Comparison of ENCODE assay signal across 17 cellular contexts in the genomic region with DNA sequence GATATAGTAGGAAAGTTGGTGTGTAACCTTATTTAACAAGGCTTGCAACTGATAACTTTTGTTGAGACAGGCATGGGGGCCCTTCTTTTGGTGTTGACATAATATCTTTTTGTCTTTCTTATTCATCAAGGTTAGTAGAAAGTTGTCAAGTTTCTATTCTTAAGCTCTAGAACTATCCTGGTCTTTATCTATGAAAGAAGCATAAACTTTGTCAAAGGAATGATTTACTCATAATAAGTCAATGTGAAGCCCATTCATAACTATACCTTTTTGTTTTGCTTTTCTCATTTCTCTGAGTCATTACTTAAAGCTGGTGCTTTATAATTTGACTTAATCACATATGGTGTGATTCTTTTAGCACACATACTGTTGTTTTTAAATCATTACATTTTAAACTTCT.
A peak's percentile ranks its signal among the peaks of the same experiment; 100 is the strongest.
DNase-seq lines count a peak whose midpoint lies in the region; ATAC-seq and TF ChIP-seq lines count a peak whose summit lies in the region.
"Had no signal": no experiment of that assay in that cellular context is flagged by ENCODE, and none has a peak within 500 bp of the region (broad histone marks: within the 10 kb centered on the region; RNA-seq: fewer than 3 reads in every experiment).

No MANE protein-coding gene starts in this region.

- peaks cover 0 to 15% of the 10 kb centered on the region in 2 donors for H3K9me3 ChIP-seq in ascending aorta

- H3K4me1 ChIP-seq in GM23338 (ENCODE audit: insufficient read depth) (peaks cover 27% of the 10 kb centered on the region), ascending aorta (peaks cover 0 to 10% of the 10 kb centered on the region in 2 donors)

- peaks cover 30% of the 10 kb centered on the region for H3K36me3 Mint-ChIP-seq in activated T-cell treated with anti-CD3 and anti-CD28 coated beads, Interleukin-2, amount 50 U/mL, for 4 hours (ENCODE audit: insufficient read depth)
- H3K36me3 Mint-ChIP-seq in GM23338 (ENCODE audit: low read depth), result peaks cover 41% of the 10 kb centered on the region
- H3K36me3 Mint-ChIP-seq in natural killer cell treated with Interleukin-12 subunit alpha and Interleukin-12 subunit beta and Interleukin-15 and Interleukin-18, amount 100 ng/mL, for 72 hours, result peaks cover 27% of the 10 kb centered on the region

- peaks cover 43% of the 10 kb centered on the region for H3K4me1 Mint-ChIP-seq in activated T-cell treated with anti-CD3 and anti-CD28 coated beads, Interleukin-2, amount 50 U/mL, for 4 hours (ENCODE audit: low read depth)
- peaks cover 4% of the 10 kb centered on the region; the same call in 1 of the 3 replicates for H3K4me1 Mint-ChIP-seq in GM23338
- H3K4me1 Mint-ChIP-seq in natural killer cell treated with Interleukin-12 subunit alpha and Interleukin-12 subunit beta and Interleukin-15 and Interleukin-18, amount 100 ng/mL, for 72 hours (ENCODE audit: low read depth in 2 of 2), result peaks cover 49 to 72% of the 10 kb centered on the region in 2 donors

- no peak overlapping the region for H3K27ac ChIP-seq in GM23338 (ENCODE audit: low read depth)
- no peak overlapping the region for H3K27ac ChIP-seq in ascending aorta

- DNase-seq in activated T-cell treated with anti-CD3 and anti-CD28 coated beads, Interleukin-2, amount 50 U/mL, for 4 hours, result no peak
- no peak for DNase-seq in activated T-cell treated with anti-CD3 and anti-CD28 coated beads, Interleukin-2, amount 50 U/mL, for 1 hour
- DNase-seq in GM23338 (ENCODE audit: low spot score) (no peak), mesenteric fat pad (ENCODE audit: low spot score) (no peak), ascending aorta (ENCODE audit: low spot score in 2 of 2) (no peak)
- no peak for DNase-seq in natural killer cell treated with Interleukin-12 subunit alpha and Interleukin-12 subunit beta and Interleukin-15 and Interleukin-18, amount 100 ng/mL, for 72 hours (ENCODE audit: low spot score)
- DNase-seq: CD4-positive, alpha-beta T cell; DMS53; KG1; NCI-H1417 treated with DMSO at 0.1 percent for 48 hours; NCI-H2029; NCI-H2171 treated with DMSO at 0.1 percent for 48 hours; NCI-H748 treated with DMSO at 0.1 percent for 48 hours; OCI-M1 had no signal

- no peak overlapping the region for H3K27ac Mint-ChIP-seq in GM23338
- peak overlapping the region; percentile 67 to 74 for H3K27ac Mint-ChIP-seq in natural killer cell treated with Interleukin-12 subunit alpha and Interleukin-12 subunit beta and Interleukin-15 and Interleukin-18, amount 100 ng/mL, for 72 hours
- H3K27ac Mint-ChIP-seq: B cell; CD4-positive, alpha-beta T cell had no signal

- H3F3A ChIP-seq in GM23338 (replicated peaks; ENCODE audit: low read depth), result no peaks in the 10 kb centered on the region

- no peaks in the 10 kb centered on the region for H3K27me3 Mint-ChIP-seq in activated T-cell treated with anti-CD3 and anti-CD28 coated beads, Interleukin-2, amount 50 U/mL, for 4 hours (ENCODE audit: low read depth)
- H3K27me3 Mint-ChIP-seq in GM23338 (ENCODE audit: insufficient read depth, low read depth, poor library complexity), result no peaks in the 10 kb centered on the region
- no peaks in the 10 kb centered on the region for H3K27me3 Mint-ChIP-seq in natural killer cell treated with Interleukin-12 subunit alpha and Interleukin-12 subunit beta and Interleukin-15 and Interleukin-18, amount 100 ng/mL, for 72 hours
- H3K27me3 Mint-ChIP-seq: B cell; CD4-positive, alpha-beta T cell had no signal

- no peak overlapping the region for H3K4me3 ChIP-seq in GM23338
- no peak overlapping the region for H3K4me3 ChIP-seq in ascending aorta

- no peaks in the 10 kb centered on the region for H3K9me3 Mint-ChIP-seq in activated T-cell treated with anti-CD3 and anti-CD28 coated beads, Interleukin-2, amount 50 U/mL, for 4 hours
- H3K9me3 Mint-ChIP-seq in GM23338, result peaks cover 19% of the 10 kb centered on the region; the same call in 2 of the 3 replicates
- H3K9me3 Mint-ChIP-seq in natural killer cell treated with Interleukin-12 subunit alpha and Interleukin-12 subunit beta and Interleukin-15 and Interleukin-18, amount 100 ng/mL, for 72 hours, result peaks cover 5% of the 10 kb centered on the region

- H3K36me3 ChIP-seq in GM23338 (ENCODE audit: insufficient read depth) (peaks cover 10% of the 10 kb centered on the region; the same call in 1 of the 2 replicates), ascending aorta (peaks cover 0 to 14% of the 10 kb centered on the region in 2 donors)

- intact Hi-C loops in ascending aorta (cut with DNase I), result no loop called here

- TF ChIP-seq CTCF in GM23338 (conservative IDR thresholded peaks at IDR 0.05; ENCODE audit: low read depth in 2 of 2), result no peak
- TF ChIP-seq CTCF in ascending aorta (IDR thresholded peaks at IDR 0.05), result no peak

- no peaks in the 10 kb centered on the region for H3K27me3 ChIP-seq in GM23338 (ENCODE audit: insufficient read depth)
- no peaks in the 10 kb centered on the region for H3K27me3 ChIP-seq in ascending aorta

- no peak overlapping the region for H3K4me3 Mint-ChIP-seq in activated T-cell treated with anti-CD3 and anti-CD28 coated beads, Interleukin-2, amount 50 U/mL, for 4 hours
- H3K4me3 Mint-ChIP-seq in GM23338, result no peak overlapping the region
- no peak overlapping the region for H3K4me3 Mint-ChIP-seq in natural killer cell treated with Interleukin-12 subunit alpha and Interleukin-12 subunit beta and Interleukin-15 and Interleukin-18, amount 100 ng/mL, for 72 hours
- H3K4me3 Mint-ChIP-seq: B cell; CD4-positive, alpha-beta T cell had no signal

- no peak overlapping the region for H2AFZ ChIP-seq in GM23338

- peak; percentile 84 to 92 for ATAC-seq in activated T-cell treated with anti-CD3 and anti-CD28 coated beads, Interleukin-2, amount 50 U/mL, for 4 hours
- no peak for ATAC-seq in GM23338
- ATAC-seq in HG02938 (IDR thresholded peaks at IDR 0.05; ENCODE audit: unreplicated experiment), result peak; percentile 60
- ATAC-seq in natural killer cell treated with Interleukin-12 subunit alpha and Interleukin-12 subunit beta and Interleukin-15 and Interleukin-18, amount 100 ng/mL, for 72 hours, result peak; percentile 66 to 84
- ATAC-seq: HepG2 had no signal

- peak overlapping the region; percentile 15; the same call in 1 of the 2 replicates for H3K4me2 ChIP-seq in GM23338

- peaks cover 48% of the 10 kb centered on the region for H3K79me2 ChIP-seq in GM23338 (replicated peaks; ENCODE audit: insufficient read depth)

- H3K9me2 ChIP-seq in GM23338 (ENCODE audit: insufficient read depth), result no peaks in the 10 kb centered on the region

- H4K20me1 ChIP-seq in GM23338 (replicated peaks; ENCODE audit: insufficient read depth), result no peaks in the 10 kb centered on the region

TF ChIP-seq in GM23338, 12 proteins besides CTCF, POLR2A, EP300 and RAD21 (continues in another document):
- TF ChIP-seq, protein P1, sequence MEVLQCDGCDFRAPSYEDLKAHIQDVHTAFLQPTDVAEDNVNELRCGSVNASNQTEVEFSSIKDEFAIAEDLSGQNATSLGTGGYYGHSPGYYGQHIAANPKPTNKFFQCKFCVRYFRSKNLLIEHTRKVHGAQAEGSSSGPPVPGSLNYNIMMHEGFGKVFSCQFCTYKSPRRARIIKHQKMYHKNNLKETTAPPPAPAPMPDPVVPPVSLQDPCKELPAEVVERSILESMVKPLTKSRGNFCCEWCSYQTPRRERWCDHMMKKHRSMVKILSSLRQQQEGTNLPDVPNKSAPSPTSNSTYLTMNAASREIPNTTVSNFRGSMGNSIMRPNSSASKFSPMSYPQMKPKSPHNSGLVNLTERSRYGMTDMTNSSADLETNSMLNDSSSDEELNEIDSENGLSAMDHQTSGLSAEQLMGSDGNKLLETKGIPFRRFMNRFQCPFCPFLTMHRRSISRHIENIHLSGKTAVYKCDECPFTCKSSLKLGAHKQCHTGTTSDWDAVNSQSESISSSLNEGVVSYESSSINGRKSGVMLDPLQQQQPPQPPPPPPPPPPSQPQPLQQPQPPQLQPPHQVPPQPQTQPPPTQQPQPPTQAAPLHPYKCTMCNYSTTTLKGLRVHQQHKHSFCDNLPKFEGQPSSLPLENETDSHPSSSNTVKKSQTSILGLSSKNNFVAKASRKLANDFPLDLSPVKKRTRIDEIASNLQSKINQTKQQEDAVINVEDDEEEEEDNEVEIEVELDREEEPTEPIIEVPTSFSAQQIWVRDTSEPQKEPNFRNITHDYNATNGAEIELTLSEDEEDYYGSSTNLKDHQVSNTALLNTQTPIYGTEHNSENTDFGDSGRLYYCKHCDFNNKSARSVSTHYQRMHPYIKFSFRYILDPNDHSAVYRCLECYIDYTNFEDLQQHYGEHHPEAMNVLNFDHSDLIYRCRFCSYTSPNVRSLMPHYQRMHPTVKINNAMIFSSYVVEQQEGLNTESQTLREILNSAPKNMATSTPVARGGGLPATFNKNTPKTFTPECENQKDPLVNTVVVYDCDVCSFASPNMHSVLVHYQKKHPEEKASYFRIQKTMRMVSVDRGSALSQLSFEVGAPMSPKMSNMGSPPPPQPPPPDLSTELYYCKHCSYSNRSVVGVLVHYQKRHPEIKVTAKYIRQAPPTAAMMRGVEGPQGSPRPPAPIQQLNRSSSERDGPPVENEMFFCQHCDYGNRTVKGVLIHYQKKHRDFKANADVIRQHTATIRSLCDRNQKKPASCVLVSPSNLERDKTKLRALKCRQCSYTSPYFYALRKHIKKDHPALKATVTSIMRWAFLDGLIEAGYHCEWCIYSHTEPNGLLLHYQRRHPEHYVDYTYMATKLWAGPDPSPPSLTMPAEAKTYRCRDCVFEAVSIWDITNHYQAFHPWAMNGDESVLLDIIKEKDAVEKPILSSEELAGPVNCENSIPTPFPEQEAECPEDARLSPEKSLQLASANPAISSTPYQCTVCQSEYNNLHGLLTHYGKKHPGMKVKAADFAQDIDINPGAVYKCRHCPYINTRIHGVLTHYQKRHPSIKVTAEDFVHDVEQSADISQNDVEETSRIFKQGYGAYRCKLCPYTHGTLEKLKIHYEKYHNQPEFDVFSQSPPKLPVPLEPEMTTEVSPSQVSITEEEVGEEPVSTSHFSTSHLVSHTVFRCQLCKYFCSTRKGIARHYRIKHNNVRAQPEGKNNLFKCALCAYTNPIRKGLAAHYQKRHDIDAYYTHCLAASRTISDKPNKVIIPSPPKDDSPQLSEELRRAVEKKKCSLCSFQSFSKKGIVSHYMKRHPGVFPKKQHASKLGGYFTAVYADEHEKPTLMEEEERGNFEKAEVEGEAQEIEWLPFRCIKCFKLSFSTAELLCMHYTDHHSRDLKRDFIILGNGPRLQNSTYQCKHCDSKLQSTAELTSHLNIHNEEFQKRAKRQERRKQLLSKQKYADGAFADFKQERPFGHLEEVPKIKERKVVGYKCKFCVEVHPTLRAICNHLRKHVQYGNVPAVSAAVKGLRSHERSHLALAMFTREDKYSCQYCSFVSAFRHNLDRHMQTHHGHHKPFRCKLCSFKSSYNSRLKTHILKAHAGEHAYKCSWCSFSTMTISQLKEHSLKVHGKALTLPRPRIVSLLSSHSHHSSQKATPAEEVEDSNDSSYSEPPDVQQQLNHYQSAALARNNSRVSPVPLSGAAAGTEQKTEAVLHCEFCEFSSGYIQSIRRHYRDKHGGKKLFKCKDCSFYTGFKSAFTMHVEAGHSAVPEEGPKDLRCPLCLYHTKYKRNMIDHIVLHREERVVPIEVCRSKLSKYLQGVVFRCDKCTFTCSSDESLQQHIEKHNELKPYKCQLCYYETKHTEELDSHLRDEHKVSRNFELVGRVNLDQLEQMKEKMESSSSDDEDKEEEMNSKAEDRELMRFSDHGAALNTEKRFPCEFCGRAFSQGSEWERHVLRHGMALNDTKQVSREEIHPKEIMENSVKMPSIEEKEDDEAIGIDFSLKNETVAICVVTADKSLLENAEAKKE (CRISPR knock-in tag; IDR thresholded peaks at IDR 0.05), result no peak
